In genomic region chr2:16312771-16313170, GRCh38 we compare ENCODE assay signal across 9 cellular contexts.
"Had no signal": no experiment of that assay in that cellular context is flagged by ENCODE, and none has a peak within 500 bp of the region (broad histone marks: within the 10 kb centered on the region; RNA-seq: fewer than 3 reads in every experiment).

No MANE protein-coding gene starts in this region.

- H3K9me3 Mint-ChIP-seq: H9 had no signal

- H2AFZ ChIP-seq: GM23248 had no signal

- H3K27ac ChIP-seq: GM23248 had no signal

- H3K4me3 ChIP-seq: GM23248, K562 had no signal

- H3K4me3 Mint-ChIP-seq: H9 had no signal

- FAIRE-seq: H54, HTR-8/SVneo, K562 had no signal

- H3K9ac ChIP-seq: GM23248 had no signal

- DNase-seq: GM23248, GOT3, H9, HCEC 1CT, IMR-90, KG1 had no signal

- H3K27ac Mint-ChIP-seq: H9 had no signal
